In genomic region chr6:56842602-56843475, GRCh38 we compare ENCODE assay signal across 2 cellular contexts.
TF ChIP-seq lines count a peak whose summit lies in the region.

No MANE protein-coding gene starts in this region.

TF ChIP-seq in IMR-90, 13 proteins besides CTCF, POLR2A, EP300 and RAD21:
- TF ChIP-seq MXI1 (IDR thresholded peaks at IDR 0.05; ENCODE audit: borderline replicate concordance, low read depth, low read length): no peak; the same call in 1 of the 2 replicates
- TF ChIP-seq BHLHE40 (IDR thresholded peaks at IDR 0.05; ENCODE audit: low read depth, low read length): no peak
- TF ChIP-seq CHD1 (IDR thresholded peaks at IDR 0.05; ENCODE audit: low read depth, low read length): no peak
- no peak for TF ChIP-seq FOS (IDR thresholded peaks at IDR 0.05; ENCODE audit: low read depth, low read length)
- TF ChIP-seq, protein P1, sequence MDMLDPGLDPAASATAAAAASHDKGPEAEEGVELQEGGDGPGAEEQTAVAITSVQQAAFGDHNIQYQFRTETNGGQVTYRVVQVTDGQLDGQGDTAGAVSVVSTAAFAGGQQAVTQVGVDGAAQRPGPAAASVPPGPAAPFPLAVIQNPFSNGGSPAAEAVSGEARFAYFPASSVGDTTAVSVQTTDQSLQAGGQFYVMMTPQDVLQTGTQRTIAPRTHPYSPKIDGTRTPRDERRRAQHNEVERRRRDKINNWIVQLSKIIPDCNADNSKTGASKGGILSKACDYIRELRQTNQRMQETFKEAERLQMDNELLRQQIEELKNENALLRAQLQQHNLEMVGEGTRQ (IDR thresholded peaks at IDR 0.05; ENCODE audit: low read depth, low read length): no peak
- TF ChIP-seq MAFK (IDR thresholded peaks at IDR 0.05; ENCODE audit: low read depth, low read length): no peak
- no peak for TF ChIP-seq CEBPB (IDR thresholded peaks at IDR 0.05; ENCODE audit: low read depth, low read length)
- TF ChIP-seq NFE2L2 (IDR thresholded peaks at IDR 0.05; ENCODE audit: low read depth, low read length): no peak
- TF ChIP-seq SMC3 (IDR thresholded peaks at IDR 0.05; ENCODE audit: low read depth, low read length): no peak
- TF ChIP-seq MAZ (IDR thresholded peaks at IDR 0.05; ENCODE audit: borderline replicate concordance, low read depth, low read length): no peak
- TF ChIP-seq, protein P2, sequence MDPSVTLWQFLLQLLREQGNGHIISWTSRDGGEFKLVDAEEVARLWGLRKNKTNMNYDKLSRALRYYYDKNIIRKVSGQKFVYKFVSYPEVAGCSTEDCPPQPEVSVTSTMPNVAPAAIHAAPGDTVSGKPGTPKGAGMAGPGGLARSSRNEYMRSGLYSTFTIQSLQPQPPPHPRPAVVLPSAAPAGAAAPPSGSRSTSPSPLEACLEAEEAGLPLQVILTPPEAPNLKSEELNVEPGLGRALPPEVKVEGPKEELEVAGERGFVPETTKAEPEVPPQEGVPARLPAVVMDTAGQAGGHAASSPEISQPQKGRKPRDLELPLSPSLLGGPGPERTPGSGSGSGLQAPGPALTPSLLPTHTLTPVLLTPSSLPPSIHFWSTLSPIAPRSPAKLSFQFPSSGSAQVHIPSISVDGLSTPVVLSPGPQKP (IDR thresholded peaks at IDR 0.05; ENCODE audit: borderline replicate concordance, low read depth, low read length): no peak

TF ChIP-seq in H1, 55 proteins besides CTCF, POLR2A, EP300 and RAD21:
- peak; percentile 50 to 80; a peak in 3 of 4 replicates for TF ChIP-seq SIN3A (conservative IDR thresholded peaks at IDR 0.05 in 1 of 2, IDR thresholded peaks at IDR 0.05 in 1 of 2; ENCODE audit: low read depth in 1 of 2, low read length in 2 of 2)
- TF ChIP-seq BACH1 (IDR thresholded peaks at IDR 0.05; ENCODE audit: low read length): no peak
- no peak for TF ChIP-seq GTF2F1 (IDR thresholded peaks at IDR 0.05; ENCODE audit: borderline replicate concordance, low read depth, low read length)
- peak; percentile 93; the same call in 1 of the 2 replicates for TF ChIP-seq RBBP5 (IDR thresholded peaks at IDR 0.05; ENCODE audit: borderline replicate concordance, low read depth, low read length)
- no peak for TF ChIP-seq TBP (IDR thresholded peaks at IDR 0.05; ENCODE audit: low read depth, low read length)
- 0 out of 2 replicates have a peak, but pooled peaks have one; percentile 5 for TF ChIP-seq POLR2AphosphoS5 (IDR thresholded peaks at IDR 0.05; ENCODE audit: low read depth, low read length)
- peak; percentile 90 for TF ChIP-seq ASH2L (IDR thresholded peaks at IDR 0.05; ENCODE audit: low read length)
- peak; percentile 74 for TF ChIP-seq SAP30 (IDR thresholded peaks at IDR 0.05; ENCODE audit: insufficient read depth, insufficient replicate concordance, low read length)
- 0 out of 2 replicates have a peak, but pooled peaks have one; percentile 36 for TF ChIP-seq EGR1 (IDR thresholded peaks at IDR 0.05; ENCODE audit: borderline replicate concordance, low read depth, low read length)
- TF ChIP-seq HDAC2 (IDR thresholded peaks at IDR 0.05; ENCODE audit: borderline replicate concordance in 1 of 2, low read depth in 2 of 2, low read length in 2 of 2): peak in 1 of 2 experiments; percentile 4; a peak in 1 of 4 replicates
- TF ChIP-seq CEBPB (IDR thresholded peaks at IDR 0.05; ENCODE audit: low read depth, low read length): no peak
- TF ChIP-seq CTBP2 (IDR thresholded peaks at IDR 0.05; ENCODE audit: borderline replicate concordance, insufficient read depth, insufficient read length, low read length): peak; percentile 87
- peak; percentile 1; the same call in 1 of the 2 replicates for TF ChIP-seq TAF1 (IDR thresholded peaks at IDR 0.05; ENCODE audit: low read depth, low read length)
- no peak for TF ChIP-seq HDAC6 (IDR thresholded peaks at IDR 0.05; ENCODE audit: low read depth, low read length)
- TF ChIP-seq SP4 (IDR thresholded peaks at IDR 0.05; ENCODE audit: low read length): no peak
TF ChIP-seq in H1: peak in this region for 9.
